8 cellular contexts compared by ENCODE assay signal in genomic region chrX:54181196-54181953, GRCh38. TPM values are rescaled to one million over a fixed set of nuclear protein-coding genes. Genes with fewer than 3 reads are reported as not detected.
A peak's percentile ranks its signal among the peaks of the same experiment; 100 is the strongest.
DNase-seq lines count a peak whose midpoint lies in the region; ATAC-seq, FAIRE-seq and TF ChIP-seq lines count a peak whose summit lies in the region.

No MANE protein-coding gene starts in this region.

- H3K9ac ChIP-seq in astrocyte (ENCODE audit: low read length) = peak overlapping the region; percentile 83

- H3K4me3 Mint-ChIP-seq in astrocyte (ENCODE audit: unreplicated experiment) = peak overlapping the region; percentile 92

- no peak overlapping the region for H2AFZ ChIP-seq in astrocyte (ENCODE audit: low read depth, low read length)

- peak overlapping the region; percentile 99 for H3K4me2 ChIP-seq in astrocyte (ENCODE audit: low read length)

- H3K4me1 Mint-ChIP-seq in astrocyte (ENCODE audit: low read depth, unreplicated experiment) = peaks cover 30% of the 10 kb centered on the region

- peak overlapping the region; percentile 91 for H3K27ac Mint-ChIP-seq in astrocyte (ENCODE audit: unreplicated experiment)

- no peaks in the 10 kb centered on the region; the same call in 1 of the 2 replicates for H3K36me3 ChIP-seq in BE2C
- no peaks in the 10 kb centered on the region for H3K36me3 ChIP-seq in astrocyte (ENCODE audit: insufficient read depth, low read length)
- peaks cover 8% of the 10 kb centered on the region for H3K36me3 ChIP-seq in mesodermal cell (ENCODE audit: control insufficient read depth, insufficient read depth, low read length)

- peaks cover 63% of the 10 kb centered on the region for H3K79me2 ChIP-seq in astrocyte (ENCODE audit: insufficient read depth, low read length)

- H3K27me3 ChIP-seq in BE2C (no peaks in the 10 kb centered on the region), HL-60 (ENCODE audit: insufficient read depth, poor library complexity, severe bottlenecking) (no peaks in the 10 kb centered on the region), astrocyte (ENCODE audit: insufficient read depth, low read length) (no peaks in the 10 kb centered on the region)

- peak; percentile 5 for FAIRE-seq in astrocyte (lab: Jason Lieb, UNC)

- H3K27me3 Mint-ChIP-seq in astrocyte (ENCODE audit: low read depth, unreplicated experiment) = no peaks in the 10 kb centered on the region

- H3K9me3 Mint-ChIP-seq in astrocyte (ENCODE audit: unreplicated experiment) = no peaks in the 10 kb centered on the region

- no peaks in the 10 kb centered on the region for H3K36me3 Mint-ChIP-seq in astrocyte (ENCODE audit: low read depth, unreplicated experiment)

- TF ChIP-seq CTCF in BE2C (IDR thresholded peaks at IDR 0.05; ENCODE audit: low read depth, low read length) = no peak
- no peak for TF ChIP-seq CTCF in HL-60 (IDR thresholded peaks at IDR 0.05; ENCODE audit: insufficient read depth, low read length)
- TF ChIP-seq CTCF in astrocyte (IDR thresholded peaks at IDR 0.05; ENCODE audit: insufficient read depth, low read depth, low read length) = no peak

- no CpG with 5 or more reads among the region's 4 CpGs for WGBS in mesodermal cell (ENCODE audit: insufficient coverage in 2 of 2), 2 experiments

- DNase-seq in BE2C (no peak), HL-60 (ENCODE audit: low read depth in 1 of 2, low spot score in 1 of 2) (peak in 1 of 2 experiments; percentile 18), astrocyte (ENCODE audit: low read depth) (peak; percentile 70), LoVo (ENCODE audit: low spot score) (no peak), NCI-H146 treated with DMSO at 0.1 percent for 48 hours (lab: John Stamatoyannopoulos, UW; ENCODE audit: unreplicated experiment) (no peak)

- peak overlapping the region; percentile 69 for H3K4me3 ChIP-seq in BE2C (ENCODE audit: low read depth, low read length)
- peak overlapping the region; percentile 65 for H3K4me3 ChIP-seq in HL-60 (replicated peaks; ENCODE audit: insufficient read depth, low read length)
- peak overlapping the region; percentile 69 for H3K4me3 ChIP-seq in astrocyte (ENCODE audit: insufficient read depth, low read depth, low read length)
- H3K4me3 ChIP-seq in mesodermal cell (ENCODE audit: extremely low read depth, insufficient read depth, low read length, poor library complexity, severe bottlenecking) = peak overlapping the region; percentile 63

- H4K20me1 ChIP-seq in astrocyte (ENCODE audit: insufficient read depth, low read length) = peaks cover 31% of the 10 kb centered on the region

- H3K9me3 ChIP-seq in BE2C (no peaks in the 10 kb centered on the region), astrocyte (ENCODE audit: insufficient read depth, low read depth, low read length) (no peaks in the 10 kb centered on the region), mesodermal cell (ENCODE audit: control insufficient read depth, low read length) (no peaks in the 10 kb centered on the region)

- ATAC-seq in GM19395 (IDR thresholded peaks at IDR 0.05; ENCODE audit: unreplicated experiment) (no peak), GM18870 (IDR thresholded peaks at IDR 0.05; ENCODE audit: unreplicated experiment) (no peak)

- no peaks in the 10 kb centered on the region; the same call in 1 of the 2 replicates for H3K4me1 ChIP-seq in BE2C
- H3K4me1 ChIP-seq in astrocyte (ENCODE audit: insufficient read depth, low read length) = peaks cover 20% of the 10 kb centered on the region
- peaks cover 4% of the 10 kb centered on the region for H3K4me1 ChIP-seq in mesodermal cell (ENCODE audit: control insufficient read depth, insufficient read depth, low read length, poor library complexity, severe bottlenecking)

- H3K27ac ChIP-seq in HL-60 (replicated peaks) = peak overlapping the region; percentile 85; the same call in 1 of the 2 replicates
- peak overlapping the region; percentile 66 for H3K27ac ChIP-seq in astrocyte (ENCODE audit: low read depth, low read length)
- H3K27ac ChIP-seq in mesodermal cell (ENCODE audit: low read depth, low read length, severe bottlenecking) = no peak overlapping the region

RNA-seq across cellular contexts. Expression of gene FAM120C, which starts 1.7 kb away (rescaled TPM):
- 12.2 TPM for polyA plus RNA-seq in BE2C (2012; ENCODE audit: insufficient read depth, insufficient read length, low read depth)
- total RNA-seq in astrocyte = 6.0 and 6.9 TPM in 2 replicates
- polyA plus RNA-seq in mesodermal cell (2013, experiment 1 of 2) = 5.6 TPM
- 4.3 TPM for polyA plus RNA-seq in mesodermal cell (2013, experiment 2 of 2)
